ENCODE assay signal across 17 cellular contexts in genomic region chr4:139898293-139898692, GRCh38.
DNase-seq lines count a peak whose midpoint lies in the region; ATAC-seq and TF ChIP-seq lines count a peak whose summit lies in the region.
"Had no signal": no experiment of that assay in that cellular context is flagged by ENCODE, and none has a peak within 500 bp of the region (broad histone marks: within the 10 kb centered on the region; RNA-seq: fewer than 3 reads in every experiment).

No MANE protein-coding gene starts in this region.

- no peaks in the 10 kb centered on the region for H3K36me3 ChIP-seq in rectal smooth muscle tissue (ENCODE audit: control insufficient read depth, insufficient read depth, low read length)
- no peaks in the 10 kb centered on the region for H3K36me3 ChIP-seq in esophagus muscularis mucosa

- H3K4me1 Mint-ChIP-seq in activated T-cell treated with anti-CD3 and anti-CD28 coated beads, Interleukin-2, amount 50 U/mL, for 24 hours (ENCODE audit: low read depth), result peaks cover 20% of the 10 kb centered on the region
- H3K4me1 Mint-ChIP-seq: memory B cell had no signal

- H3K27ac ChIP-seq in rectal smooth muscle tissue (ENCODE audit: low read depth, low read length), result no peak overlapping the region
- H3K27ac ChIP-seq in esophagus muscularis mucosa (replicated peaks in 1 of 4), result no peak overlapping the region

- ATAC-seq in GM21723 (IDR thresholded peaks at IDR 0.05; ENCODE audit: unreplicated experiment), result peak; percentile 70
- ATAC-seq: esophagus mucosa, Right ventricle myocardium inferior had no signal

- H3K27me3 Mint-ChIP-seq in activated T-cell treated with anti-CD3 and anti-CD28 coated beads, Interleukin-2, amount 50 U/mL, for 24 hours, result no peaks in the 10 kb centered on the region
- H3K27me3 Mint-ChIP-seq: activated CD4-positive, alpha-beta memory T cell treated with anti-CD3 and anti-CD28 coated beads, Interleukin-2, amount 10 ng/mL, durations not matched to agents 7 days and 5 days; IgD-negative memory B cell had no signal

- no peak overlapping the region for H3K4me3 Mint-ChIP-seq in activated T-cell treated with anti-CD3 and anti-CD28 coated beads, Interleukin-2, amount 50 U/mL, for 24 hours
- H3K4me3 Mint-ChIP-seq: activated CD4-positive, alpha-beta memory T cell treated with anti-CD3 and anti-CD28 coated beads, Interleukin-2, amount 10 ng/mL, durations not matched to agents 7 days and 5 days; HFFc6; IgD-negative memory B cell; memory B cell had no signal

- H3K4me1 ChIP-seq in rectal smooth muscle tissue (ENCODE audit: control insufficient read depth, insufficient read depth, low read length), result peaks cover 11% of the 10 kb centered on the region
- peaks cover 2 to 25% (median 21%) of the 10 kb centered on the region in 4 donors for H3K4me1 ChIP-seq in esophagus muscularis mucosa

- TF ChIP-seq EP300 in esophagus muscularis mucosa (IDR thresholded peaks at IDR 0.05), result no peak

- intact Hi-C loops in esophagus muscularis mucosa (cut with DNase I), result no loop called here

- no peaks in the 10 kb centered on the region for H3K9me3 Mint-ChIP-seq in activated T-cell treated with anti-CD3 and anti-CD28 coated beads, Interleukin-2, amount 50 U/mL, for 24 hours
- H3K9me3 Mint-ChIP-seq: activated CD4-positive, alpha-beta memory T cell treated with anti-CD3 and anti-CD28 coated beads, Interleukin-2, amount 10 ng/mL, durations not matched to agents 7 days and 5 days; HFFc6; IgD-negative memory B cell; memory B cell had no signal

- no peak overlapping the region for H3K9ac ChIP-seq in rectal smooth muscle tissue (ENCODE audit: low read length)

- 84% methylated on average over 3 of the region's 3 CpGs for WGBS in esophagus muscularis mucosa

- TF ChIP-seq CTCF in esophagus muscularis mucosa (IDR thresholded peaks at IDR 0.05), result no peak

- no peaks in the 10 kb centered on the region for H3K36me3 Mint-ChIP-seq in activated T-cell treated with anti-CD3 and anti-CD28 coated beads, Interleukin-2, amount 50 U/mL, for 24 hours (ENCODE audit: low read depth)
- H3K36me3 Mint-ChIP-seq: IgD-negative memory B cell, memory B cell had no signal

- H3K4me3 ChIP-seq in rectal smooth muscle tissue (ENCODE audit: low read length) (peak overlapping the region; percentile 10), esophagus muscularis mucosa (no peak overlapping the region)

- no peak for DNase-seq in activated T-cell treated with anti-CD3 and anti-CD28 coated beads, Interleukin-2, amount 50 U/mL, for 24 hours
- DNase-seq in activated T-cell treated with anti-CD3 and anti-CD28 coated beads, Interleukin-2, amount 50 U/mL, for 48 hours, result no peak
- DNase-seq in RPMI8226 (peak; percentile 15), NCI-H1048 (lab: John Stamatoyannopoulos, UW) (no peak), esophagus muscularis mucosa (ENCODE audit: extremely low spot score) (no peak), DMS 273 (lab: John Stamatoyannopoulos, UW; ENCODE audit: unreplicated experiment) (no peak)
- DNase-seq: activated CD4-positive, alpha-beta memory T cell treated with anti-CD3 and anti-CD28 coated beads, Interleukin-2, amount 10 ng/mL, durations not matched to agents 7 days and 5 days; HFFc6; NCI-H1694 treated with DMSO at 0.1 percent for 48 hours; NCI-H82; T1000 had no signal

- TF ChIP-seq POLR2A in esophagus muscularis mucosa (IDR thresholded peaks at IDR 0.05; ENCODE audit: low read depth), result no peak

- H3K27ac Mint-ChIP-seq in activated T-cell treated with anti-CD3 and anti-CD28 coated beads, Interleukin-2, amount 50 U/mL, for 24 hours, result peak overlapping the region; percentile 2
- H3K27ac Mint-ChIP-seq: activated CD4-positive, alpha-beta memory T cell treated with anti-CD3 and anti-CD28 coated beads, Interleukin-2, amount 10 ng/mL, durations not matched to agents 7 days and 5 days; HFFc6; IgD-negative memory B cell; memory B cell had no signal

- no peaks in the 10 kb centered on the region for H3K9me3 ChIP-seq in esophagus muscularis mucosa

- H3K27me3 ChIP-seq in rectal smooth muscle tissue (ENCODE audit: control insufficient read depth, insufficient read depth, low read length), result no peaks in the 10 kb centered on the region
- no peaks in the 10 kb centered on the region for H3K27me3 ChIP-seq in esophagus muscularis mucosa
